In genomic region chr13:100130092-100130491, GRCh38 we compare ENCODE assay signal across 1 cellular context.
TF ChIP-seq lines count a peak whose summit lies in the region.

No MANE protein-coding gene starts in this region.

TF ChIP-seq in GM23338, 12 proteins besides CTCF, POLR2A, EP300 and RAD21 (continued from another document):
- TF ChIP-seq CREB1 (CRISPR knock-in tag; IDR thresholded peaks at IDR 0.05; ENCODE audit: low read depth) (no peak), NANOG (IDR thresholded peaks at IDR 0.05; ENCODE audit: borderline replicate concordance) (no peak), POLR2AphosphoS5 (IDR thresholded peaks at IDR 0.05; ENCODE audit: low read depth) (no peak), ZNF114 (CRISPR knock-in tag; IDR thresholded peaks at IDR 0.05) (no peak)
